Comparison of ENCODE assay signal across 8 cellular contexts in the genomic region with DNA sequence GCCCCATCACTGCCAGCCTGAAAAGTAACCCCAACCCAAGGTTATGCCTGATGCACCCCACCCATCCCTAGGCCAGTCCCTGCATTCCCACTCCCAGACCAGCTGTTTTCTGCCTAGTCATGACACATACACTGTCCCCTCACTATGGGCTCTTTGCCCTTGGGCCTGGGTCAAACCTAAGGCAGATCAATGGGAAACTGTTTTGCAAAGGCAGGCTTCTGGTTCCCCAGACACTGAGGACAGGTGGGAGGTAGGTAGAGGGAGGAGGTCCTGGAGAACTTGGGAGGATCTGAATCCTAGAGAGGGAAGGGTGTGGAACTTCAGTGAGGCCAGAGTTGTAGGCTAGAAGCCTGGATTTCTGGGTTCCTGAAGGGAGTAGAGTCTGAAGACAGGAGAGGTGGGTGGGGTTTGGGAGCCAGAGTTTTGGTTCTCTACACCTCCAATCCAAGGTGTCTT. TPM values are rescaled to one million over a fixed set of nuclear protein-coding genes. Genes with fewer than 3 reads are reported as not detected.
DNase-seq lines count a peak whose midpoint lies in the region; ATAC-seq and TF ChIP-seq lines count a peak whose summit lies in the region.

No MANE protein-coding gene starts in this region.

- H3K9me3 Mint-ChIP-seq in activated CD4-positive, alpha-beta memory T cell treated with anti-CD3 and anti-CD28 coated beads, Interleukin-2, amount 10 ng/mL, durations not matched to agents 7 days and 5 days, result no peaks in the 10 kb centered on the region
- peaks cover 20% of the 10 kb centered on the region for H3K9me3 Mint-ChIP-seq in glutamatergic neuron (ENCODE audit: unreplicated experiment)

- in situ Hi-C loops in HAP-1 (cut with MboI; ENCODE audit: low sequenced_read_pairs), result no loop called here

- ATAC-seq in HG03571 (IDR thresholded peaks at IDR 0.05; ENCODE audit: unreplicated experiment), result no peak
- no peak for ATAC-seq in HG03175 (IDR thresholded peaks at IDR 0.05; ENCODE audit: unreplicated experiment)

- CTCF ChIA-PET in activated CD4-positive, alpha-beta memory T cell treated with anti-CD3 and anti-CD28 coated beads, Interleukin-2, amount 10 ng/mL, durations not matched to agents 7 days and 5 days (lab: Charles Lee), result interaction anchor here (2.0 kb wide), 1 partner anchor 79 kb away, joined by 4 read pairs; no protein-coding TSS in a partner anchor

- H3K9me3 ChIP-seq in HAP-1, result no peaks in the 10 kb centered on the region

- DNase-seq in HAP-1 (ENCODE audit: low spot score in 2 of 2), result no peak
- no peak for DNase-seq in activated CD4-positive, alpha-beta memory T cell treated with anti-CD3 and anti-CD28 coated beads, Interleukin-2, amount 10 ng/mL, durations not matched to agents 7 days and 5 days
- no peak for DNase-seq in glutamatergic neuron
- no peak for DNase-seq in D341Med (ENCODE audit: low spot score)
- DNase-seq in stimulated activated CD4-positive, alpha-beta T cell treated with anti-CD3 and anti-CD28 coated beads, Interleukin-4, amount 100 ng/mL, for 4 hours, result no peak

- peaks cover 40% of the 10 kb centered on the region for H3K4me1 ChIP-seq in HAP-1

- peaks cover 44% of the 10 kb centered on the region for H3K36me3 ChIP-seq in HAP-1 (replicated peaks)

- H3K27ac Mint-ChIP-seq in activated CD4-positive, alpha-beta memory T cell treated with anti-CD3 and anti-CD28 coated beads, Interleukin-2, amount 10 ng/mL, durations not matched to agents 7 days and 5 days, result peak overlapping the region; percentile 95
- peak overlapping the region; percentile 95 for H3K27ac Mint-ChIP-seq in glutamatergic neuron (ENCODE audit: unreplicated experiment)

- H3K4me1 Mint-ChIP-seq in activated CD4-positive, alpha-beta memory T cell treated with anti-CD3 and anti-CD28 coated beads, Interleukin-2, amount 10 ng/mL, durations not matched to agents 7 days and 5 days, result peaks cover 69% of the 10 kb centered on the region
- peaks cover 19% of the 10 kb centered on the region for H3K4me1 Mint-ChIP-seq in glutamatergic neuron (ENCODE audit: low read depth, unreplicated experiment)

- H3K4me3 ChIP-seq in HAP-1 (peak overlapping the region; percentile 62), skin epidermis (peak overlapping the region; percentile 48 to 85 (median 71))

- no peaks in the 10 kb centered on the region for H3K27me3 Mint-ChIP-seq in activated CD4-positive, alpha-beta memory T cell treated with anti-CD3 and anti-CD28 coated beads, Interleukin-2, amount 10 ng/mL, durations not matched to agents 7 days and 5 days
- peaks cover 16% of the 10 kb centered on the region for H3K27me3 Mint-ChIP-seq in glutamatergic neuron (ENCODE audit: unreplicated experiment)

- peak overlapping the region; percentile 99 for H3K4me3 Mint-ChIP-seq in activated CD4-positive, alpha-beta memory T cell treated with anti-CD3 and anti-CD28 coated beads, Interleukin-2, amount 10 ng/mL, durations not matched to agents 7 days and 5 days
- peak overlapping the region; percentile 98 for H3K4me3 Mint-ChIP-seq in glutamatergic neuron (ENCODE audit: unreplicated experiment)

- no peaks in the 10 kb centered on the region for H3K27me3 ChIP-seq in HAP-1 (ENCODE audit: low read depth)

- peaks cover 61% of the 10 kb centered on the region for H3K36me3 Mint-ChIP-seq in activated CD4-positive, alpha-beta memory T cell treated with anti-CD3 and anti-CD28 coated beads, Interleukin-2, amount 10 ng/mL, durations not matched to agents 7 days and 5 days (ENCODE audit: low read depth)
- H3K36me3 Mint-ChIP-seq in glutamatergic neuron (ENCODE audit: unreplicated experiment), result no peaks in the 10 kb centered on the region

- peak overlapping the region in 20 of 21 experiments; percentile 81 to 100 (median 95) for H3K27ac ChIP-seq in skin epidermis

- no peak for TF ChIP-seq CTCF in glutamatergic neuron (IDR thresholded peaks at IDR 0.05; ENCODE audit: partially characterized antibody, unreplicated experiment)

- POLR2A ChIA-PET in activated CD4-positive, alpha-beta memory T cell treated with anti-CD3 and anti-CD28 coated beads, Interleukin-2, amount 10 ng/mL, durations not matched to agents 7 days and 5 days (lab: Charles Lee), result interaction anchor here (0.8 to 10.6 kb wide), 14 partner anchors 9 to 188 kb away, joined by 3 to 130 read pairs (median 64); a partner anchor contains a TSS

RNA-seq across cellular contexts. Expression of a gene that starts 2.1 kb away (rescaled TPM):
- total RNA-seq in activated CD4-positive, alpha-beta memory T cell treated with anti-CD3 and anti-CD28 coated beads, Interleukin-2, amount 10 ng/mL, durations not matched to agents 7 days and 5 days, result 100 to 1,000 TPM; 640 to 644 TPM
- total RNA-seq in glutamatergic neuron (ENCODE audit: unreplicated experiment), result 310 TPM

RNA-seq across cellular contexts. Expression of a gene that starts 5.2 kb away (rescaled TPM):
- 10 to 100 TPM; 22.1 to 23.9 TPM for total RNA-seq in activated CD4-positive, alpha-beta memory T cell treated with anti-CD3 and anti-CD28 coated beads, Interleukin-2, amount 10 ng/mL, durations not matched to agents 7 days and 5 days
- total RNA-seq in glutamatergic neuron (ENCODE audit: unreplicated experiment), result 266 TPM

RNA-seq across cellular contexts. Expression of a gene that starts 5.5 kb away (rescaled TPM):
- 10 to 100 TPM; 60.1 to 63.2 TPM for total RNA-seq in activated CD4-positive, alpha-beta memory T cell treated with anti-CD3 and anti-CD28 coated beads, Interleukin-2, amount 10 ng/mL, durations not matched to agents 7 days and 5 days
- total RNA-seq in glutamatergic neuron (ENCODE audit: unreplicated experiment), result 25.7 TPM

RNA-seq across cellular contexts. Expression of a gene that starts 11.1 kb away (rescaled TPM):
- not detected for total RNA-seq in activated CD4-positive, alpha-beta memory T cell treated with anti-CD3 and anti-CD28 coated beads, Interleukin-2, amount 10 ng/mL, durations not matched to agents 7 days and 5 days
- total RNA-seq in glutamatergic neuron (ENCODE audit: unreplicated experiment), result not detected

RNA-seq across cellular contexts. Expression of a gene that starts 12.7 kb away (rescaled TPM):
- not detected for total RNA-seq in activated CD4-positive, alpha-beta memory T cell treated with anti-CD3 and anti-CD28 coated beads, Interleukin-2, amount 10 ng/mL, durations not matched to agents 7 days and 5 days
- total RNA-seq in glutamatergic neuron (ENCODE audit: unreplicated experiment), result 1.8 TPM

Comparison
In these comparisons a context has a peak if more than half of its experiments do, and no peak if none do; other contexts are left out.
1. RNA of a gene that starts 5.2 kb away (total RNA-seq): 266 TPM in glutamatergic neuron (single experiment); 22.1 to 23.9 TPM in activated CD4-positive, alpha-beta memory T cell treated with anti-CD3 and anti-CD28 coated beads, Interleukin-2, amount 10 ng/mL, durations not matched to agents 7 days and 5 days; every median in the first group is over 10 times any median in the second.